8 cellular contexts compared by ENCODE assay signal in genomic region chr15:48963524-48964113, GRCh38. TPM values are rescaled to one million over a fixed set of nuclear protein-coding genes. Genes with fewer than 3 reads are reported as not detected.
A peak's percentile ranks its signal among the peaks of the same experiment; 100 is the strongest.
DNase-seq lines count a peak whose midpoint lies in the region; ATAC-seq and TF ChIP-seq lines count a peak whose summit lies in the region.

A gene with protein sequence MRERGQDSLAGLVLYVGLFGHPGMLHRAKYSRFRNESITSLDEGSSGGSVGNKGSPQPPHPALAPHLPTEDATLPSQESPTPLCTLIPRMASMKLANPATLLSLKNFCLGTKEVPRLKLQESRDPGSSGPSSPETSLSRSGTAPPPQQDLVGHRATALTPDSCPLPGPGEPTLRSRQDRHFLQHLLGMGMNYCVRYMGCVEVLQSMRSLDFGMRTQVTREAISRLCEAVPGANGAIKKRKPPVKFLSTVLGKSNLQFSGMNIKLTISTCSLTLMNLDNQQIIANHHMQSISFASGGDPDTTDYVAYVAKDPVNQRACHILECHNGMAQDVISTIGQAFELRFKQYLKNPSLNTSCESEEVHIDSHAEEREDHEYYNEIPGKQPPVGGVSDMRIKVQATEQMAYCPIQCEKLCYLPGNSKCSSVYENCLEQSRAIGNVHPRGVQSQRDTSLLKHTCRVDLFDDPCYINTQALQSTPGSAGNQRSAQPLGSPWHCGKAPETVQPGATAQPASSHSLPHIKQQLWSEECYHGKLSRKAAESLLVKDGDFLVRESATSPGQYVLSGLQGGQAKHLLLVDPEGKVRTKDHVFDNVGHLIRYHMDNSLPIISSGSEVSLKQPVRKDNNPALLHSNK (minus strand): TSS chr15:48963919. CDS start chr15:48963015, 904 bp downstream.

- no peak within 1 kb of the TSS for H2BK20ac ChIP-seq in H9 (ENCODE audit: low read depth, low read length, poor library complexity, severe bottlenecking)

- H2AFZ ChIP-seq in H9 (ENCODE audit: low read length): peak within 1 kb of the TSS; percentile 88

- peaks cover 10% of the 10 kb centered on the region; the same call in 1 of the 2 replicates for H3K27me3 ChIP-seq in H9 (ENCODE audit: insufficient read depth, low read length)

- H4K20me1 ChIP-seq in H9 (ENCODE audit: control insufficient read depth, insufficient read depth, insufficient read length): no peaks in the 10 kb centered on the region

- H3K9me3 ChIP-seq in H9 (ENCODE audit: control insufficient read depth, low read depth, low read length): no peaks in the 10 kb centered on the region

- H3K4me1 ChIP-seq in H9 (ENCODE audit: insufficient read depth, low read length): no peaks in the 10 kb centered on the region

- no peaks in the 10 kb centered on the region for H3K79me1 ChIP-seq in H9 (ENCODE audit: insufficient read depth, low read depth, low read length, poor library complexity, severe bottlenecking)

- H3K27me3 Mint-ChIP-seq in H9 (ENCODE audit: low read depth): peaks cover 46% of the 10 kb centered on the region

- no peak within 1 kb of the TSS for H2AK5ac ChIP-seq in H9 (ENCODE audit: insufficient read length, low read length)

- peaks cover 10% of the 10 kb centered on the region for H3K23me2 ChIP-seq in H9 (ENCODE audit: insufficient read length, low read depth, low read length, poor library complexity, severe bottlenecking)

- WGBS in H9 (ENCODE audit: extremely low coverage, insufficient read length, low lambda C conversion rate): no CpG with 5 or more reads among the region's 16 CpGs

- DNase-seq in DMS53 (lab: John Stamatoyannopoulos, UW) (peak; percentile 70), H9 (peak; percentile 78), NCI-H524 (lab: John Stamatoyannopoulos, UW) (peak; percentile 91 to 92), astrocyte of the cerebellum (ENCODE audit: low read depth) (peak; percentile 65), left cardiac atrium (peak; percentile 83), omental fat pad (ENCODE audit: low spot score) (no peak), DMS114 treated with DMSO at 0.1 percent for 48 hours (lab: John Stamatoyannopoulos, UW; ENCODE audit: unreplicated experiment) (no peak)

- H2BK120ac ChIP-seq in H9 (ENCODE audit: low read depth, low read length, poor library complexity, severe bottlenecking): no peak within 1 kb of the TSS

- H3K79me2 ChIP-seq in H9 (ENCODE audit: insufficient read depth, low read length): no peaks in the 10 kb centered on the region

- no peak within 1 kb of the TSS for H4K91ac ChIP-seq in H9 (ENCODE audit: insufficient read length, low read depth, low read length)

- intact Hi-C loops in left cardiac atrium (cut with DNase I): loop anchor here (5.0 to 10.0 kb wide), 2 partner anchors 86 to 89 kb away; partner anchors contain the start of gene EID1 (in 2 of the 2)

- H3K56ac ChIP-seq in H9 (ENCODE audit: insufficient read length, low read depth, low read length): no peak within 1 kb of the TSS

- TF ChIP-seq CTCF in H9 (conservative IDR thresholded peaks at IDR 0.05): peak; percentile 36; the same call in 2 of the 3 replicates
- TF ChIP-seq CTCF in astrocyte of the cerebellum (IDR thresholded peaks at IDR 0.05; ENCODE audit: low read depth, low read length, missing control alignments): peak; percentile 40
- TF ChIP-seq CTCF in omental fat pad (IDR thresholded peaks at IDR 0.05): no peak

- no peak within 1 kb of the TSS; the same call in 1 of the 2 replicates for H3K14ac ChIP-seq in H9 (ENCODE audit: insufficient read depth, low read length)

- no peak within 1 kb of the TSS for H4K5ac ChIP-seq in H9 (ENCODE audit: insufficient read length, low read depth, low read length)

- peak within 1 kb of the TSS; percentile 85 to 91 for H3K4me3 Mint-ChIP-seq in H9

- H2BK15ac ChIP-seq in H9 (ENCODE audit: low read depth, low read length): no peak within 1 kb of the TSS

- no peaks in the 10 kb centered on the region; a peak in 1 of 5 replicates for H3K9me3 Mint-ChIP-seq in H9

- peak within 1 kb of the TSS in 1 of 3 experiments; percentile 59; a peak in 1 of 7 replicates for H3K27ac Mint-ChIP-seq in H9

- no peak within 1 kb of the TSS for H3K27ac ChIP-seq in H9 (ENCODE audit: insufficient read length, low read depth, low read length)

- H3K36me3 Mint-ChIP-seq in H9 (ENCODE audit: insufficient read depth in 1 of 3, low read depth in 3 of 3): no peaks in the 10 kb centered on the region

- H3K4ac ChIP-seq in H9 (ENCODE audit: low read depth, low read length): no peak within 1 kb of the TSS

- H3K9ac ChIP-seq in H9 (ENCODE audit: extremely low read depth, insufficient read length, low read length): peak within 1 kb of the TSS; percentile 34

- no peak within 1 kb of the TSS for H3K23ac ChIP-seq in H9 (ENCODE audit: insufficient read length, low read depth, low read length)

- H3T11ph ChIP-seq in H9 (ENCODE audit: low read length): no peak within 1 kb of the TSS

- no peak within 1 kb of the TSS for H2BK5ac ChIP-seq in H9 (ENCODE audit: insufficient read length, low read length)

- H3K4me1 Mint-ChIP-seq in H9: peaks cover 12 to 14% of the 10 kb centered on the region in 2 experiments

- H3K4me2 ChIP-seq in H9 (ENCODE audit: insufficient read depth, insufficient read length, low read length): peak within 1 kb of the TSS; percentile 88

- no peak within 1 kb of the TSS for H3K18ac ChIP-seq in H9 (ENCODE audit: insufficient read length, low read depth, low read length)

- H3K4me3 ChIP-seq in astrocyte of the cerebellum (ENCODE audit: low read depth, low read length): peak within 1 kb of the TSS; percentile 60

- in situ Hi-C loops in astrocyte of the cerebellum (cut with HindIII; ENCODE audit: low sequenced_read_pairs): no loop called here

- no peak within 1 kb of the TSS for H2BK12ac ChIP-seq in H9 (ENCODE audit: insufficient read length, low read depth, low read length)

- H4K8ac ChIP-seq in H9 (replicated peaks; ENCODE audit: insufficient read length, low read depth, low read length): no peak within 1 kb of the TSS

- ATAC-seq in left cardiac atrium: peak; percentile 78 to 90
- ATAC-seq in omental fat pad (ENCODE audit: low FRiP score): peak; percentile 72
- ATAC-seq in HG02623 (IDR thresholded peaks at IDR 0.05; ENCODE audit: unreplicated experiment): no peak

RNA-seq across cellular contexts. Expression of the gene that starts here (rescaled TPM):
- 0.26 and 0.55 TPM in 2 replicates for total RNA-seq in H9 (2021)
- 1 to 10 TPM; 1.8 TPM for total RNA-seq in left cardiac atrium
- total RNA-seq in omental fat pad: 1 to 10 TPM in 2 of 4 donors, under 1 TPM in 1, not detected in 1; 0.48 to 2.2 (median 1.2) TPM

Comparison
In these comparisons a context has a peak if more than half of its experiments do, and no peak if none do; other contexts are left out.
1. Peak in DNase-seq, H3K9ac ChIP-seq and H3K4me2 ChIP-seq in H9; RNA of the gene not detected or under 1 TPM.
2. DNase-seq: peak in DMS53 (single experiment), NCI-H524 (2 of 2), astrocyte of the cerebellum (single experiment) and left cardiac atrium (single experiment); none in omental fat pad (single experiment) and DMS114 treated with DMSO at 0.1 percent for 48 hours (single experiment).
3. CTCF ChIP-seq: peak in H9 (single experiment) and astrocyte of the cerebellum (single experiment); none in omental fat pad (0 of 3).